In genomic region chr5:92580814-92581213, GRCh38 we compare ENCODE assay signal across 20 cellular contexts.
DNase-seq lines count a peak whose midpoint lies in the region; ATAC-seq and TF ChIP-seq lines count a peak whose summit lies in the region.
"Had no signal": no experiment of that assay in that cellular context is flagged by ENCODE, and none has a peak within 500 bp of the region (broad histone marks: within the 10 kb centered on the region; RNA-seq: fewer than 3 reads in every experiment).

No MANE protein-coding gene starts in this region.

- no peak overlapping the region for H3K4me3 ChIP-seq in IMR-90 (ENCODE audit: insufficient read depth, low read depth, low read length)
- no peak overlapping the region for H3K4me3 ChIP-seq in PC-3 (ENCODE audit: low read length)
- H3K4me3 ChIP-seq: BLaER1 treated with 17β-estradiol and CSF1 and Interleukin-3, amounts not matched to agents 10 nM and 100 nM had no signal

- no peaks in the 10 kb centered on the region for H4K20me1 ChIP-seq in IMR-90 (ENCODE audit: insufficient read depth, low read length)
- H4K20me1 ChIP-seq in PC-3 (ENCODE audit: low read length) = no peaks in the 10 kb centered on the region

- H3K9ac ChIP-seq in IMR-90 (ENCODE audit: low read depth, low read length) (no peak overlapping the region), PC-3 (ENCODE audit: low read length) (no peak overlapping the region)
- H3K9ac ChIP-seq: BLaER1 treated with 17β-estradiol and CSF1 and Interleukin-3, amounts not matched to agents 10 nM and 100 nM had no signal

- no peak overlapping the region for H3K27ac ChIP-seq in IMR-90 (ENCODE audit: insufficient read depth, low read length)
- H3K27ac ChIP-seq in PC-3 (ENCODE audit: low read length) = no peak overlapping the region
- H3K27ac ChIP-seq: BLaER1 treated with 17β-estradiol and CSF1 and Interleukin-3, amounts not matched to agents 10 nM and 100 nM had no signal

- no peak overlapping the region for H4K91ac ChIP-seq in IMR-90 (ENCODE audit: insufficient read depth, low read depth, low read length)

- no peaks in the 10 kb centered on the region for H3K9me2 ChIP-seq in PC-3 (replicated peaks; ENCODE audit: low read length)

- no peak overlapping the region for H4K5ac ChIP-seq in IMR-90 (ENCODE audit: low read depth, low read length)

- no peak for TF ChIP-seq POLR2A in IMR-90 (IDR thresholded peaks at IDR 0.05; ENCODE audit: low read depth, low read length)

- H3K56ac ChIP-seq in IMR-90 (ENCODE audit: extremely low read depth, insufficient read depth, low read length) = no peak overlapping the region

- H2AK9ac ChIP-seq in IMR-90 (replicated peaks; ENCODE audit: low read depth, low read length, poor library complexity) = no peak overlapping the region

- no peak overlapping the region for H2AK5ac ChIP-seq in IMR-90 (ENCODE audit: low read depth, low read length)

- H3F3A ChIP-seq in PC-3 (ENCODE audit: low read length, unreplicated experiment) = no peaks in the 10 kb centered on the region

- H3K14ac ChIP-seq in IMR-90 (replicated peaks; ENCODE audit: low read depth, low read length) = no peak overlapping the region

- H3K4me1 ChIP-seq in IMR-90 (ENCODE audit: control insufficient read depth, insufficient read depth, low read length) = no peaks in the 10 kb centered on the region
- H3K4me1 ChIP-seq in PC-3 (ENCODE audit: insufficient read depth, low read length) = no peaks in the 10 kb centered on the region
- H3K4me1 ChIP-seq: BLaER1 treated with 17β-estradiol and CSF1 and Interleukin-3, amounts not matched to agents 10 nM and 100 nM had no signal

- in situ Hi-C loops in IMR-90 (cut with MboI; ENCODE audit: low sequenced_read_pairs) = no loop called here

- TF ChIP-seq CTCF in IMR-90 (conservative IDR thresholded peaks at IDR 0.05; ENCODE audit: low read depth, low read length) (no peak), PC-3 (conservative IDR thresholded peaks at IDR 0.05; ENCODE audit: low read depth, low read length) (no peak)

- no peak overlapping the region for H2BK5ac ChIP-seq in IMR-90 (ENCODE audit: low read depth, low read length, poor library complexity, severe bottlenecking)

- H3K79me2 ChIP-seq in PC-3 (ENCODE audit: low read length) = no peaks in the 10 kb centered on the region

- no peaks in the 10 kb centered on the region for H3K9me1 ChIP-seq in IMR-90 (ENCODE audit: insufficient read depth, low read length)

- no peaks in the 10 kb centered on the region for H3K79me1 ChIP-seq in IMR-90 (ENCODE audit: low read depth in 1 of 2, low read length in 2 of 2)

- DNase-seq in ELR (ENCODE audit: low read depth) (peak; percentile 18), IMR-90 (peak; percentile 3), PC-3 (peak; percentile 8), foreskin melanocyte (peak; percentile 18), epidermal melanocyte (ENCODE audit: insufficient read length, low spot score) (no peak), SIG-M5 (lab: John Stamatoyannopoulos, UW) (no peak)
- no peak for DNase-seq in activated T-cell treated with anti-CD3 and anti-CD28 coated beads, Interleukin-2, amount 50 U/mL, for 1 hour
- DNase-seq: Calu3; CD8-positive, alpha-beta T cell; GOT3; Karpas-422; NCI-H1105 treated with DMSO at 0.1 percent for 48 hours; NCI-H1694 treated with DMSO at 0.1 percent for 48 hours; NCI-H2107; NCI-H2227 treated with DMSO at 0.1 percent for 48 hours; NCI-H510A treated with DMSO at 0.1 percent for 48 hours; NCI-H82; SW 1271 had no signal

- BruUV-seq in IMR-90 (replicated peaks; lab: Mats Ljungman, UMichigan) (no TSS peak), PC-3 (replicated peaks; lab: Mats Ljungman, UMichigan) (no TSS peak)

- no peak overlapping the region for H2BK20ac ChIP-seq in IMR-90 (ENCODE audit: low read depth, low read length)

- H3K36me3 ChIP-seq in IMR-90 (ENCODE audit: control insufficient read depth, insufficient read depth, low read length) (no peaks in the 10 kb centered on the region), PC-3 (ENCODE audit: low read depth, low read length) (no peaks in the 10 kb centered on the region)
- H3K36me3 ChIP-seq: BLaER1 treated with 17β-estradiol and CSF1 and Interleukin-3, amounts not matched to agents 10 nM and 100 nM had no signal

- no peak overlapping the region for H3K18ac ChIP-seq in IMR-90 (ENCODE audit: low read depth, low read length)

- TF ChIP-seq RAD21 in IMR-90 (IDR thresholded peaks at IDR 0.05; ENCODE audit: low read length) = no peak

- no peak overlapping the region for H3K4me2 ChIP-seq in IMR-90 (ENCODE audit: low read depth, low read length)
- H3K4me2 ChIP-seq in PC-3 (ENCODE audit: low read length) = no peak overlapping the region
- H3K4me2 ChIP-seq: BLaER1 treated with 17β-estradiol and CSF1 and Interleukin-3, amounts not matched to agents 10 nM and 100 nM had no signal

- no CpG with 5 or more reads among the region's 2 CpGs for WGBS in IMR-90 (ENCODE audit: extremely low coverage in 2 of 2, insufficient read length in 1 of 2), 2 experiments

- dilution Hi-C loops in IMR-90 (cut with HindIII; ENCODE audit: low sequenced_read_pairs, unreplicated experiment) = no loop called here

- CTCF ChIA-PET in IMR-90 (lab: Yijun Ruan, JAX) (no interaction called here), PC-3 (lab: Charles Lee) (no interaction called here)

- no peak overlapping the region for H3K4ac ChIP-seq in IMR-90 (ENCODE audit: low read depth, low read length)

- no peak overlapping the region for H3K23ac ChIP-seq in IMR-90 (ENCODE audit: low read depth, low read length)

- H2BK120ac ChIP-seq in IMR-90 (ENCODE audit: low read depth, low read length) = no peak overlapping the region

- H4K8ac ChIP-seq in IMR-90 (ENCODE audit: low read depth in 2 of 2, low read length in 2 of 2) = no peak overlapping the region

- H2BK15ac ChIP-seq in IMR-90 (ENCODE audit: low read depth, low read length) = no peak overlapping the region

- POLR2A ChIA-PET in IMR-90 (lab: Charles Lee; ENCODE audit: unreplicated experiment) = no interaction called here
- POLR2A ChIA-PET in PC-3 (lab: Charles Lee; ENCODE audit: unreplicated experiment) = no interaction called here

- H3K9me3 ChIP-seq in IMR-90 (ENCODE audit: control insufficient read depth, insufficient read depth, low read length) (no peaks in the 10 kb centered on the region), PC-3 (ENCODE audit: low read length) (no peaks in the 10 kb centered on the region)

- intact Hi-C loops in IMR-90 (cut with micrococcal nuclease) = no loop called here
- intact Hi-C loops in PC-3 (cut with micrococcal nuclease) = no loop called here

- no peak overlapping the region for H2AFZ ChIP-seq in IMR-90 (replicated peaks; ENCODE audit: low read length, poor library complexity)
- no peak overlapping the region for H2AFZ ChIP-seq in PC-3 (ENCODE audit: low read length)

- H3K27me3 ChIP-seq in IMR-90 (ENCODE audit: control insufficient read depth, insufficient read depth, low read length) (no peaks in the 10 kb centered on the region), PC-3 (ENCODE audit: low read length) (no peaks in the 10 kb centered on the region)

- ATAC-seq in IMR-90 (ENCODE audit: low read depth) (no peak), PC-3 (no peak), HG03442 (IDR thresholded peaks at IDR 0.05; ENCODE audit: unreplicated experiment) (no peak)
- ATAC-seq: CD8-positive, alpha-beta T cell had no signal

TF ChIP-seq in IMR-90, 13 proteins besides CTCF, POLR2A, EP300 and RAD21:
- TF ChIP-seq, protein P1, sequence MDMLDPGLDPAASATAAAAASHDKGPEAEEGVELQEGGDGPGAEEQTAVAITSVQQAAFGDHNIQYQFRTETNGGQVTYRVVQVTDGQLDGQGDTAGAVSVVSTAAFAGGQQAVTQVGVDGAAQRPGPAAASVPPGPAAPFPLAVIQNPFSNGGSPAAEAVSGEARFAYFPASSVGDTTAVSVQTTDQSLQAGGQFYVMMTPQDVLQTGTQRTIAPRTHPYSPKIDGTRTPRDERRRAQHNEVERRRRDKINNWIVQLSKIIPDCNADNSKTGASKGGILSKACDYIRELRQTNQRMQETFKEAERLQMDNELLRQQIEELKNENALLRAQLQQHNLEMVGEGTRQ (IDR thresholded peaks at IDR 0.05; ENCODE audit: low read depth, low read length) = no peak
- TF ChIP-seq SMC3 (IDR thresholded peaks at IDR 0.05; ENCODE audit: low read depth, low read length) = no peak

Comparison
In these comparisons a context has a peak if more than half of its experiments do, and no peak if none do; other contexts are left out.
1. DNase-seq: peak in ELR (single experiment), IMR-90 (single experiment), PC-3 (single experiment) and foreskin melanocyte (single experiment); none in activated T-cell treated with anti-CD3 and anti-CD28 coated beads, Interleukin-2, amount 50 U/mL, for 1 hour (single experiment), epidermal melanocyte (single experiment) and SIG-M5 (single experiment).